In the genomic region with DNA sequence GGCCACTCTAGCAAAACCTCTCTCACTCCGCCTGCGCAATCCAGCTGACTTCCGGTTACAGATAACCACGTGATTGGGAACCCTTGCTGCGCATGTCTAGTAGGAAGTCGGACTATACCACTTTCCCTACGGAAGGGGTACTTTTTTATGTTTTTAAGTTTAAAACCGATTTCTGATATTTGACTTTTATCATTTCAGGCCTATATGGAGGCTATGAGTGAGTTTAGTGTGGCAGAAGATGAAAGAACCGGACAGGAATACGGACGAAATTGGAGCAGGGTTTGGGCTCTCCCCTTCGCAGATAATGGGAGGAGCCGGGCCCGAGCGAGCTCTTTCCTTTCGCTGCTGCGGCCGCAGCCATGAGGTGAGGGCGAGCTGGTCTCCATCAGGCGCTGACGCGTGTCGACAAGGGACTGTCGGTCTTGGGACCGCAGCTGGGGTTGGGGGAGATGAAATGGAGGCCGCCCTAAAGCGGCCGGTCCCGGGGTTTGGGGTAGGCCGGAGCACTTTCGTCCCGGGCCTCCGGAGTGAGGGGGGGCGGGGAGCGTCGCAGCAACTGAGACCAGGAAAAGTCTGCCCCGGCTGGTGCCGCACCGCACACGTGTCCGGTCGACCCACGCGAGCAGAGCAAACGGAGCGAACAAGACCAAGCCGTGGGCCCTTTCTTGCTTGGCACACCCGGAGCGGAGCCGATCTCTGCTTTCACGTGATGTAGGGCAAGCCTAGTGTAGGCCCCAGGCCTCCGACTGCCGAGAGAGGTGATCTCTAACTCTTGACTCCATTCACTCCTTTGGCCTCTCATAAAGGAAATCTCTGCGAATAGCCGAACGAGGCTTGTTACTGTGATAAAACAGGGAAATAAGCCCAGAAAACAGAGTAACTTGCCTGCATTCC, we compare ENCODE assay signal across 8 cellular contexts. TPM values are rescaled to one million over a fixed set of nuclear protein-coding genes. Genes with fewer than 3 reads are reported as not detected.
DNase-seq lines count a peak whose midpoint lies in the region; ATAC-seq and TF ChIP-seq lines count a peak whose summit lies in the region.

A gene (plus strand): TSS at position 298 of the 894 bp plus-strand sequence. CDS start 62 bp downstream, at position 360.

- H3K27me3 ChIP-seq in hepatocyte (no peaks in the 10 kb centered on the region), aorta (ENCODE audit: control insufficient read depth in 1 of 2, insufficient read depth in 2 of 2, low read length in 1 of 2) (no peaks in the 10 kb centered on the region)

- no peaks in the 10 kb centered on the region for H3K9me2 ChIP-seq in hepatocyte (replicated peaks; ENCODE audit: insufficient read depth)

- H3K4me2 ChIP-seq in hepatocyte, result peak within 1 kb of the TSS; percentile 96

- intact Hi-C loops in aorta (cut with DNase I), result loop anchor here in 1 of 2 donors (5.0 kb wide), 1 partner anchor 32 kb away; no protein-coding TSS in a partner anchor

- in situ Hi-C loops in astrocyte of the cerebellum (cut with HindIII; ENCODE audit: low sequenced_read_pairs), result no loop called here

- H3K36me3 ChIP-seq in hepatocyte (replicated peaks; ENCODE audit: insufficient read depth, low read depth), result no peaks in the 10 kb centered on the region
- peaks cover 0 to 3% of the 10 kb centered on the region in 2 donors for H3K36me3 ChIP-seq in aorta (ENCODE audit: control insufficient read depth in 1 of 2, insufficient read depth in 2 of 2, low read length in 1 of 2)

- peaks cover 30% of the 10 kb centered on the region for H3K79me2 ChIP-seq in hepatocyte

- H2AFZ ChIP-seq in hepatocyte, result peak within 1 kb of the TSS; percentile 62

- H3K4me1 ChIP-seq in hepatocyte (ENCODE audit: insufficient read depth) (peaks cover 18% of the 10 kb centered on the region), aorta (ENCODE audit: control insufficient read depth in 1 of 2, insufficient read depth in 2 of 2, low read length in 2 of 2) (peaks cover 0 to 3% of the 10 kb centered on the region in 2 donors)

- H3K9me3 ChIP-seq in hepatocyte (ENCODE audit: low read depth) (no peaks in the 10 kb centered on the region), aorta (ENCODE audit: control insufficient read depth, low read length) (no peaks in the 10 kb centered on the region)

- peak within 1 kb of the TSS; percentile 93 for H3K27ac ChIP-seq in hepatocyte
- peak within 1 kb of the TSS; percentile 38 to 97 for H3K27ac ChIP-seq in aorta (ENCODE audit: low read depth in 1 of 2, low read length in 2 of 2)

- TF ChIP-seq CTCF in astrocyte of the cerebellum (IDR thresholded peaks at IDR 0.05; ENCODE audit: low read depth, low read length, missing control alignments) (no peak), hepatocyte (IDR thresholded peaks at IDR 0.05; ENCODE audit: poor library complexity) (no peak)

- peak; percentile 87 for DNase-seq in NCI-H2081 treated with DMSO at 0.1 percent for 48 hours (lab: John Stamatoyannopoulos, UW)
- DNase-seq in T1000 (lab: John Stamatoyannopoulos, UW), result peak; percentile 80
- DNase-seq in astrocyte of the cerebellum (ENCODE audit: low read depth), result peak; percentile 91
- peak; percentile 95 for DNase-seq in hepatocyte (ENCODE audit: low spot score)
- DNase-seq in renal cortical epithelial cell (ENCODE audit: low read depth), result peak; percentile 92
- peak; percentile 93 to 95 for DNase-seq in aorta

- under 1% methylated on average over 51 of the region's 56 CpGs for whole genome bisulfite sequencing in hepatocyte (ENCODE audit: low lambda C conversion rate, missing lambda C conversion rate)
- WGBS in aorta, 2 donors, result 1% methylated on average over 55 to 56 of the region's 56 CpGs

- H3K4me3 ChIP-seq in astrocyte of the cerebellum (ENCODE audit: low read depth, low read length), result peak within 1 kb of the TSS; percentile 89
- peak within 1 kb of the TSS; percentile 40 for H3K4me3 ChIP-seq in hepatocyte
- peak within 1 kb of the TSS; percentile 70 to 99 for H3K4me3 ChIP-seq in aorta (ENCODE audit: low read length in 2 of 2)

- H4K20me1 ChIP-seq in hepatocyte (ENCODE audit: insufficient read depth, poor library complexity, severe bottlenecking), result peaks cover 11% of the 10 kb centered on the region

- ATAC-seq in GM18502 (IDR thresholded peaks at IDR 0.05; ENCODE audit: poor library complexity, unreplicated experiment) (peak; percentile 66), HG02981 (IDR thresholded peaks at IDR 0.05; ENCODE audit: unreplicated experiment) (peak; percentile 59), aorta (ENCODE audit: low FRiP score) (peak; percentile 89)

RNA-seq across cellular contexts. Expression of the gene that starts here (rescaled TPM):
- 1,924 and 2,459 TPM in 2 replicates for total RNA-seq in hepatocyte
- polyA plus RNA-seq in hepatocyte, result 806 and 874 TPM in 2 replicates
- 1,714 and 1,811 TPM in 2 replicates for total RNA-seq in renal cortical epithelial cell
- total RNA-seq in aorta, result 1,000 to 10,000 TPM; 1,206 to 1,264 TPM
- 1,000 to 10,000 TPM; 2,950 to 3,759 TPM for polyA plus RNA-seq in aorta

Comparison
In these comparisons a context has a peak if more than half of its experiments do, and no peak if none do; other contexts are left out.
1. Peak in every context shown above with its lines: DNase-seq, ATAC-seq, H3K4me3 ChIP-seq and H3K27ac ChIP-seq.